In the genomic region with DNA sequence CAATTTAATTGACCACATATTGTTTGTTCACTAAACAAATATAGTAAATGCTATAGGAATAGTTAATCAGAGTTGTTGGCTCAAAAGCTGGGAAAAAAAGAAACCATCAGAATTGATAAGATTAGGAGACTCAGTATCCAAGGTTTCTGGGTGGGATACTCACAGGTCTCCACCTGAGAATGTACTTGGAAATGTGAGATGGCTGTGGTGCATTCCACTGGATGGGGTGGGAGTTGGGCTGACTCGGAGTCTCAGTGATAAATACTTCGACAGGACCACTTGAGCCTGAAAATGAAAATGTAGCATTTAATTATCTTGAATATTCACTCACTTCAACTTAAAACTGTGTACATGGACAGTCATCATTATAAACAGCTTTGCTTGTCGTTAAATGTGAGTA, we compare ENCODE assay signal across 17 cellular contexts.
"Had no signal": no experiment of that assay in that cellular context is flagged by ENCODE, and none has a peak within 500 bp of the region (broad histone marks: within the 10 kb centered on the region; RNA-seq: fewer than 3 reads in every experiment).

No MANE protein-coding gene starts in this region.

- FAIRE-seq: keratinocyte had no signal

- H3K9me3 ChIP-seq: breast epithelium, heart right ventricle, right atrium auricular region, suprapubic skin, upper lobe of left lung had no signal

- H3K4me3 ChIP-seq: breast epithelium, heart right ventricle, right atrium auricular region, suprapubic skin, upper lobe of left lung had no signal

- H3K9me3 Mint-ChIP-seq: activated CD4-positive, alpha-beta T cell treated with anti-CD3 and anti-CD28 coated beads, Interleukin-2, amount 10 ng/mL, durations not matched to agents 24 days and 14 days; activated naive CD4-positive, alpha-beta T cell treated with anti-CD3 and anti-CD28 coated beads, Interleukin-2, amount 50 U/mL, for 24 hours; activated T-helper 2 cell treated with anti-CD3 and anti-CD28 coated beads, Interferon-gamma antibody, Interleukin-2, Interleukin-4, amounts not matched to agents 10 μg/mL and 5 μg/mL and 100 μg/mL, durations not matched to agents 14 hours and 24 hours and 36 hours; mesothelial cell of epicardium; stimulated activated naive B cell treated with anti-CD40 and anti-IgM and Interleukin-4, amounts not matched to agents 10 μg/mL and 1 μg/mL and 100 μg/mL, for 72 hours; T-cell had no signal

- H3K4me1 Mint-ChIP-seq: activated naive CD4-positive, alpha-beta T cell treated with anti-CD3 and anti-CD28 coated beads, Interleukin-2, amount 50 U/mL, for 24 hours; mesothelial cell of epicardium; stimulated activated naive B cell treated with anti-CD40 and anti-IgM and Interleukin-4, amounts not matched to agents 10 μg/mL and 1 μg/mL and 100 μg/mL, for 72 hours; T-cell had no signal

- H3K27me3 ChIP-seq: breast epithelium, foreskin keratinocyte, heart right ventricle, right atrium auricular region, suprapubic skin, upper lobe of left lung had no signal

- H3K4me3 Mint-ChIP-seq: activated CD4-positive, alpha-beta T cell treated with anti-CD3 and anti-CD28 coated beads, Interleukin-2, amount 10 ng/mL, durations not matched to agents 24 days and 14 days; activated naive CD4-positive, alpha-beta T cell treated with anti-CD3 and anti-CD28 coated beads, Interleukin-2, amount 50 U/mL, for 24 hours; mesothelial cell of epicardium; stimulated activated naive B cell treated with anti-CD40 and anti-IgM and Interleukin-4, amounts not matched to agents 10 μg/mL and 1 μg/mL and 100 μg/mL, for 72 hours; T-cell had no signal

- H3K36me3 ChIP-seq: breast epithelium had no signal

- H3K27ac Mint-ChIP-seq: activated CD4-positive, alpha-beta T cell treated with anti-CD3 and anti-CD28 coated beads, Interleukin-2, amount 10 ng/mL, durations not matched to agents 24 days and 14 days; activated naive CD4-positive, alpha-beta T cell treated with anti-CD3 and anti-CD28 coated beads, Interleukin-2, amount 50 U/mL, for 24 hours; activated T-helper 2 cell treated with anti-CD3 and anti-CD28 coated beads, Interferon-gamma antibody, Interleukin-2, Interleukin-4, amounts not matched to agents 10 μg/mL and 5 μg/mL and 100 μg/mL, durations not matched to agents 14 hours and 24 hours and 36 hours; mesothelial cell of epicardium; stimulated activated naive B cell treated with anti-CD40 and anti-IgM and Interleukin-4, amounts not matched to agents 10 μg/mL and 1 μg/mL and 100 μg/mL, for 72 hours; T-cell had no signal

- H3K36me3 Mint-ChIP-seq: activated naive CD4-positive, alpha-beta T cell treated with anti-CD3 and anti-CD28 coated beads, Interleukin-2, amount 50 U/mL, for 24 hours; stimulated activated naive B cell treated with anti-CD40 and anti-IgM and Interleukin-4, amounts not matched to agents 10 μg/mL and 1 μg/mL and 100 μg/mL, for 72 hours; T-cell had no signal

- H3K27ac ChIP-seq: breast epithelium, foreskin keratinocyte, heart right ventricle, right atrium auricular region, suprapubic skin, upper lobe of left lung had no signal

- DNase-seq: activated CD4-positive, alpha-beta T cell treated with anti-CD3 and anti-CD28 coated beads, Interleukin-2, amount 10 ng/mL, durations not matched to agents 24 days and 14 days; amygdala; foreskin keratinocyte; heart right ventricle; left ventricle myocardium superior; posterior cingulate gyrus; stimulated activated CD4-positive, alpha-beta T cell treated with anti-CD3 and anti-CD28 coated beads, Interleukin-2, amount 100 ng/mL, for 24 hours; stimulated activated naive B cell treated with anti-CD40 and anti-IgM and Interleukin-4, amounts not matched to agents 10 μg/mL and 1 μg/mL and 100 μg/mL, for 72 hours; T-cell; upper lobe of left lung had no signal

- ATAC-seq: foreskin keratinocyte; heart right ventricle; left ventricle myocardium superior; stimulated activated naive B cell treated with anti-CD40 and anti-IgM and Interleukin-4, amounts not matched to agents 10 μg/mL and 1 μg/mL and 100 μg/mL, for 72 hours; T-cell had no signal

- H3K4me1 ChIP-seq: breast epithelium, heart right ventricle, right atrium auricular region, suprapubic skin had no signal
